ENCODE assay signal across 17 cellular contexts in genomic region chr7:146414872-146415271, GRCh38.
DNase-seq lines count a peak whose midpoint lies in the region; ATAC-seq, FAIRE-seq and TF ChIP-seq lines count a peak whose summit lies in the region.
"Had no signal": no experiment of that assay in that cellular context is flagged by ENCODE, and none has a peak within 500 bp of the region (broad histone marks: within the 10 kb centered on the region; RNA-seq: fewer than 3 reads in every experiment).

No MANE protein-coding gene starts in this region.

- no peaks in the 10 kb centered on the region for H3K36me3 Mint-ChIP-seq in WTC11

- no peaks in the 10 kb centered on the region for H3K9me3 ChIP-seq in HUES64 (ENCODE audit: insufficient read depth, low read depth, low read length)
- H3K9me3 ChIP-seq in HepG2 (ENCODE audit: low read length): peaks cover 60% of the 10 kb centered on the region

- CTCF ChIA-PET in WTC11 (lab: Charles Lee) (no interaction called here), HepG2 (lab: Yijun Ruan, JAX; ENCODE audit: low intra/inter-chr PET ratio, low total read pairs) (no interaction called here)

- POLR2A ChIA-PET in WTC11 (lab: Charles Lee): no interaction called here
- POLR2A ChIA-PET in HepG2 (lab: Yijun Ruan, JAX): no interaction called here

- H3K27me3 ChIP-seq in HUES64 (ENCODE audit: insufficient read depth, low read length) (no peaks in the 10 kb centered on the region), HepG2 (ENCODE audit: control insufficient read depth in 1 of 2, insufficient read depth in 2 of 2, low read length in 2 of 2) (no peaks in the 10 kb centered on the region)

- H3K9me3 Mint-ChIP-seq in WTC11: no peaks in the 10 kb centered on the region

- peak overlapping the region; percentile 79 for H3K27ac Mint-ChIP-seq in WTC11
- H3K27ac Mint-ChIP-seq: B cell; CD4-positive, alpha-beta T cell; HFFc6 had no signal

- H3K27ac ChIP-seq in HUES64 (ENCODE audit: low read depth, low read length) (peak overlapping the region; percentile 77; the same call in 1 of the 2 replicates), HepG2 (ENCODE audit: extremely low read length, insufficient read depth, low read length) (no peak overlapping the region)
- H3K27ac ChIP-seq: GM23248 had no signal

- no peak overlapping the region for H3K4me3 ChIP-seq in HUES64 (ENCODE audit: low read length)
- H3K4me3 ChIP-seq in HepG2 (replicated peaks in 1 of 3; ENCODE audit: insufficient read depth in 1 of 3, low read depth in 2 of 3, low read length in 3 of 3): no peak overlapping the region
- H3K4me3 ChIP-seq: GM12878, GM23248 had no signal

- WGBS in HUES64: 56% methylated on average over 2 of the region's 2 CpGs
- WGBS in HepG2 (ENCODE audit: low lambda C conversion rate): 13% methylated on average over 2 of the region's 2 CpGs

- in situ Hi-C loops in ACHN (cut with HindIII; ENCODE audit: low pct_ligation_motif_present, low pct_unique_long_range_greater_than_20kb, low sequenced_read_pairs): no loop called here
- in situ Hi-C loops in HepG2 (cut with HindIII; ENCODE audit: extremely low pct_ligation_motif_present, low pct_unique_long_range_greater_than_20kb): no loop called here

- TF ChIP-seq RAD21 in HepG2 (CRISPR knock-in tag; IDR thresholded peaks at IDR 0.05): no peak

- intact Hi-C loops in HepG2 (cut with micrococcal nuclease; ENCODE audit: unreplicated experiment): no loop called here

- peak; percentile 58 for DNase-seq in ACHN
- DNase-seq in WTC11 (ENCODE audit: low spot score): no peak
- peak; percentile 4 for DNase-seq in fibroblast of gingiva (ENCODE audit: low read depth)
- no peak for DNase-seq in NCI-H748 treated with DMSO at 0.1 percent for 48 hours (lab: John Stamatoyannopoulos, UW)
- no peak for DNase-seq in HepG2 (ENCODE audit: low spot score)
- no peak for DNase-seq in SKM-1 (lab: John Stamatoyannopoulos, UW; ENCODE audit: unreplicated experiment)
- no peak for DNase-seq in Kasumi-1 (lab: John Stamatoyannopoulos, UW)
- DNase-seq: C1 segment of cervical spinal cord; CD4-positive, alpha-beta T cell; DMS79; GM23248; HCEC 1CT; HFFc6 had no signal

- no peaks in the 10 kb centered on the region for H3K27me3 Mint-ChIP-seq in WTC11 (ENCODE audit: low read depth)
- H3K27me3 Mint-ChIP-seq: B cell; CD4-positive, alpha-beta T cell had no signal

- TF ChIP-seq CTCF in WTC11 (IDR thresholded peaks at IDR 0.05) (no peak), HepG2 (CRISPR knock-in tag; IDR thresholded peaks at IDR 0.05) (no peak)

- FAIRE-seq in HepG2 (lab: Jason Lieb, UNC): no peak
- FAIRE-seq: GM12878, GM18507 had no signal

- H3K36me3 ChIP-seq in HUES64 (ENCODE audit: insufficient read depth, low read length) (no peaks in the 10 kb centered on the region), HepG2 (replicated peaks in 1 of 2; ENCODE audit: control insufficient read depth in 1 of 2, insufficient read depth in 2 of 2, low read length in 2 of 2) (no peaks in the 10 kb centered on the region)

- BruUV-seq in HepG2 (replicated peaks; lab: Mats Ljungman, UMichigan): no TSS peak

- no peaks in the 10 kb centered on the region for H3K79me2 ChIP-seq in HepG2 (ENCODE audit: insufficient read depth, low read length)

- TF ChIP-seq POLR2A in HepG2 (IDR thresholded peaks at IDR 0.05; ENCODE audit: insufficient read depth in 1 of 2, low read depth in 2 of 2, low read length in 2 of 2): no peak

- no peak overlapping the region for H3K4me3 Mint-ChIP-seq in WTC11
- H3K4me3 Mint-ChIP-seq: B cell; CD4-positive, alpha-beta T cell; HFFc6 had no signal

- H3K4me1 Mint-ChIP-seq in WTC11: peaks cover 34% of the 10 kb centered on the region
- H3K4me1 Mint-ChIP-seq: B cell had no signal

- TF ChIP-seq EP300 in HepG2 (IDR thresholded peaks at IDR 0.05; ENCODE audit: low read depth in 2 of 2, low read length in 2 of 2): no peak
- TF ChIP-seq EP300 in HepG2 (CRISPR knock-in tag; IDR thresholded peaks at IDR 0.05; ENCODE audit: borderline replicate concordance): no peak

- H2AFZ ChIP-seq in HepG2 (ENCODE audit: low read length): no peak overlapping the region
- H2AFZ ChIP-seq: GM23248 had no signal

- H3K4me2 ChIP-seq in HepG2 (ENCODE audit: low read depth, low read length): no peak overlapping the region

- ATAC-seq in WTC11: no peak
- no peak for ATAC-seq in HepG2
- ATAC-seq: GM12878 had no signal

- H3K9ac ChIP-seq in HUES64 (ENCODE audit: low read depth, low read length): peak overlapping the region; percentile 6; the same call in 1 of the 2 replicates
- H3K9ac ChIP-seq in HepG2 (ENCODE audit: insufficient read depth, low read depth, low read length): no peak overlapping the region
- H3K9ac ChIP-seq: GM23248 had no signal

- H3K4me1 ChIP-seq in HUES64 (ENCODE audit: insufficient read depth, low read length): peaks cover 36% of the 10 kb centered on the region
- no peaks in the 10 kb centered on the region for H3K4me1 ChIP-seq in HepG2 (ENCODE audit: insufficient read depth, low read length)

- no peaks in the 10 kb centered on the region for H4K20me1 ChIP-seq in HepG2 (ENCODE audit: insufficient read depth, low read length)

TF ChIP-seq in WTC11, 78 proteins besides CTCF, POLR2A, EP300 and RAD21 (continues in another document):
- TF ChIP-seq CREM (CRISPR knock-in tag; IDR thresholded peaks at IDR 0.05) (no peak), PRDM15 (CRISPR knock-in tag; IDR thresholded peaks at IDR 0.05) (no peak), ESRRA (CRISPR knock-in tag; IDR thresholded peaks at IDR 0.05; ENCODE audit: borderline replicate concordance) (no peak), ZMAT4 (CRISPR knock-in tag; IDR thresholded peaks at IDR 0.05) (no peak), EMX1 (CRISPR knock-in tag; IDR thresholded peaks at IDR 0.05) (no peak)

TF ChIP-seq in HepG2, 621 proteins besides CTCF, POLR2A, EP300 and RAD21:
- TF ChIP-seq ZNF572 (CRISPR knock-in tag; IDR thresholded peaks at IDR 0.05) (no peak), THAP7 (CRISPR knock-in tag; IDR thresholded peaks at IDR 0.05) (no peak), PREB (CRISPR knock-in tag; IDR thresholded peaks at IDR 0.05) (no peak), GATA4 (IDR thresholded peaks at IDR 0.05; ENCODE audit: borderline replicate concordance, low read depth) (no peak), SKI (IDR thresholded peaks at IDR 0.05; ENCODE audit: partially characterized antibody) (no peak), ZSCAN29 (CRISPR knock-in tag; conservative IDR thresholded peaks at IDR 0.05) (no peak), ZNF773 (CRISPR knock-in tag; IDR thresholded peaks at IDR 0.05; ENCODE audit: borderline replicate concordance) (no peak), GATAD2A (CRISPR knock-in tag; IDR thresholded peaks at IDR 0.05) (no peak)

Comparison
In these comparisons a context has a peak if more than half of its experiments do, and no peak if none do; other contexts are left out.
1. DNase-seq: peak in ACHN (single experiment) and fibroblast of gingiva (single experiment); none in WTC11 (single experiment), NCI-H748 treated with DMSO at 0.1 percent for 48 hours (single experiment), HepG2 (single experiment), SKM-1 (single experiment) and Kasumi-1 (0 of 2).